10 cellular contexts compared by ENCODE assay signal in genomic region chr3:197023241-197023997, GRCh38. TPM values are rescaled to one million over a fixed set of nuclear protein-coding genes. Genes with fewer than 3 reads are reported as not detected.
A peak's percentile ranks its signal among the peaks of the same experiment; 100 is the strongest.
DNase-seq lines count a peak whose midpoint lies in the region; ATAC-seq, FAIRE-seq and TF ChIP-seq lines count a peak whose summit lies in the region.
"Had no signal": no experiment of that assay in that cellular context is flagged by ENCODE, and none has a peak within 500 bp of the region (broad histone marks: within the 10 kb centered on the region; RNA-seq: fewer than 3 reads in every experiment).

No MANE protein-coding gene starts in this region.

- no peak for TF ChIP-seq CTCF in epithelial cell of proximal tubule (conservative IDR thresholded peaks at IDR 0.05; ENCODE audit: low read depth, low read length)
- no peak for TF ChIP-seq CTCF in hepatocyte (IDR thresholded peaks at IDR 0.05; ENCODE audit: poor library complexity)

- H3K9me2 ChIP-seq in hepatocyte (replicated peaks; ENCODE audit: insufficient read depth) = no peaks in the 10 kb centered on the region

- no peaks in the 10 kb centered on the region for H4K20me1 ChIP-seq in hepatocyte (ENCODE audit: insufficient read depth, poor library complexity, severe bottlenecking)

- H3K36me3 ChIP-seq in hepatocyte (replicated peaks; ENCODE audit: insufficient read depth, low read depth) = no peaks in the 10 kb centered on the region

- no peaks in the 10 kb centered on the region for H3K79me2 ChIP-seq in hepatocyte

- peak; percentile 87 for FAIRE-seq in GM12891 (lab: Jason Lieb, UNC)
- FAIRE-seq: colon had no signal

- no peaks in the 10 kb centered on the region for H3K9me3 ChIP-seq in hepatocyte (ENCODE audit: low read depth)

- TF ChIP-seq POLR2A in GM12891 (IDR thresholded peaks at IDR 0.05; ENCODE audit: low read depth, low read length) = no peak

- no peak overlapping the region for H3K4me2 ChIP-seq in hepatocyte
- H3K4me2 ChIP-seq: KMS-11 had no signal

- DNase-seq in GM12891 (ENCODE audit: insufficient read length, low spot score) (peak; percentile 65), NCI-H2107 (lab: John Stamatoyannopoulos, UW) (peak; percentile 98), epithelial cell of proximal tubule (ENCODE audit: low read depth) (no peak), AML-193 (lab: John Stamatoyannopoulos, UW) (no peak), hepatocyte (ENCODE audit: low spot score) (no peak), inferior parietal cortex (ENCODE audit: extremely low spot score) (no peak), SW 1271 (lab: John Stamatoyannopoulos, UW) (no peak)

- 85% methylated on average over 27 of the region's 27 CpGs for WGBS in hepatocyte (ENCODE audit: low lambda C conversion rate, missing lambda C conversion rate)

- peaks cover 3% of the 10 kb centered on the region for H3K4me1 ChIP-seq in hepatocyte (ENCODE audit: insufficient read depth)

- ATAC-seq in GM21717 (IDR thresholded peaks at IDR 0.05; ENCODE audit: unreplicated experiment) = peak; percentile 49

- H3K27ac ChIP-seq in hepatocyte = no peak overlapping the region
- H3K27ac ChIP-seq: KMS-11 had no signal

- no peaks in the 10 kb centered on the region for H3K27me3 ChIP-seq in hepatocyte

- peak overlapping the region; percentile 26 for H3K4me3 ChIP-seq in epithelial cell of proximal tubule (ENCODE audit: low read depth, low read length)
- no peak overlapping the region for H3K4me3 ChIP-seq in hepatocyte

- H2AFZ ChIP-seq in hepatocyte = no peak overlapping the region

TF ChIP-seq in GM12891, 5 proteins besides CTCF, POLR2A, EP300 and RAD21:
- TF ChIP-seq SPI1 (IDR thresholded peaks at IDR 0.05; ENCODE audit: low read depth, low read length) = peak; percentile 21; the same call in 1 of the 2 replicates
- no peak for TF ChIP-seq POLR2AphosphoS5 (IDR thresholded peaks at IDR 0.05; ENCODE audit: low read depth, low read length)
- TF ChIP-seq PAX5 (IDR thresholded peaks at IDR 0.05; ENCODE audit: insufficient read depth, low read length, severe bottlenecking) = peak; percentile 96
- TF ChIP-seq TAF1 (IDR thresholded peaks at IDR 0.05; ENCODE audit: low read depth, low read length) = no peak
- no peak for TF ChIP-seq POU2F2 (IDR thresholded peaks at IDR 0.05; ENCODE audit: low read depth, low read length)
TF ChIP-seq in GM12891: peak in this region for 2.

RNA-seq across cellular contexts. Expression of gene MELTF, which starts 6.2 kb away (rescaled TPM):
- polyA plus RNA-seq in GM12891 (2012; ENCODE audit: low read depth, missing spikeins) = 17.5 TPM
- total RNA-seq in epithelial cell of proximal tubule (12.7 and 26.9 TPM in 2 replicates), hepatocyte (44.3 and 74.0 TPM in 2 replicates)
- polyA plus RNA-seq in hepatocyte = 121 and 137 TPM in 2 replicates

RNA-seq across cellular contexts. Expression of gene PIGZ, which starts 54.8 kb away (rescaled TPM):
- polyA plus RNA-seq in GM12891 (2012; ENCODE audit: low read depth, missing spikeins) = 2.5 TPM
- total RNA-seq in epithelial cell of proximal tubule (0.36 and 0.63 TPM in 2 replicates), hepatocyte (11.1 and 18.0 TPM in 2 replicates)
- polyA plus RNA-seq in hepatocyte = 24.2 and 32.6 TPM in 2 replicates

Comparison
In these comparisons a context has a peak if more than half of its experiments do, and no peak if none do; other contexts are left out.
1. DNase-seq: peak in GM12891 (single experiment) and NCI-H2107 (single experiment); none in epithelial cell of proximal tubule (single experiment), AML-193 (0 of 2), hepatocyte (single experiment), inferior parietal cortex (single experiment) and SW 1271 (0 of 2).